In the genomic region with DNA sequence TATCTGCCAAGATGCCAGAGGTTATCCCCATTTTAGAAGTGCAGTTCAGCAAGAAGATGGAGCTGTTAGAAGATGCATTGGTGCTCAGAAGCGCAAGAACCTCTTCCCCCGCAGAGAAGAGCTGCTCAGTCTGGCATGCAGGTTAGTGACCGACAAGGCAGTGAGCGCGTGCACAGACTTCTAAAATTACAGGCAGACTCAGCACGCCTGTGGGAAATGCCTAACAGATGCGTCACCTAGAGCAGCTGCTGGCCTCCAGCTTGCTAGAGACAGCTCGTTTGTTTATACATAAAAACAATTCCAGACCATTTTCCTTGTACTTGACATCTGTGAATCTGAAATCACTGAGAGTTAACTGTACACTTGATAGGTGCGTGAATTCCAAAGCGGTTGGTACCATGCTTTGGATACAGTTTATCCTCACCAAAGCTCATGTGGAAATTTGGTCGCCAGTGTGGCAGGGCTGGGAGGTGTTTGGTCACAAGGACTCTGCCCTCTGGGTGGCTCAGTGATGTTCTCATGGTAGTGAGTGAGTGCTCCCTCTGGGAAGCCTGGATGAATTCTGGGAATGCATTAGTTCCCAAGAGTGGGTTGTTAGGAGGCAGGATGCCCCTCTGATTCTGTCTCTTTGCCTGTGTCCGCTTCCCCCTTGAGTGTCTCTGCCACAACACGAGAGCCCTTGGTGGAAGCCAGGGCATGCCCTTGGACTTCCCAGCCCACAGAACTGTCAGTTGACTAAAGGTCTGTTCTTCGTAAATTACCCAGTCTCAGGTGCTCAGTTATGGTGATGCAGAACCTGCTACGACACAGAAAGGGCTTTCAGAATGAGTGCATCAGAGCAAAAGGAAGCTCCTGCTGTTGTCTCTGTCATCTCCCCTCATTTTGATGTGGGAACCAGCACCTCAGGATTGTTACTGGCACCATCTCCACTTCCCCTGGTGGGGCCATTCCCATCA, we compare ENCODE assay signal across 8 cellular contexts. TPM values are rescaled to one million over a fixed set of nuclear protein-coding genes. Genes with fewer than 3 reads are reported as not detected.
DNase-seq lines count a peak whose midpoint lies in the region; ATAC-seq and TF ChIP-seq lines count a peak whose summit lies in the region.

No MANE protein-coding gene starts in this region.

- H3K4me3 Mint-ChIP-seq in activated CD8-positive, alpha-beta memory T cell treated with anti-CD3 and anti-CD28 coated beads, Interleukin-2, amount 10 ng/mL, durations not matched to agents 7 days and 5 days: no peak overlapping the region

- DNase-seq in DMS53 (lab: John Stamatoyannopoulos, UW) (peak; percentile 83), NCI-H226 (peak; percentile 66), epidermal melanocyte (ENCODE audit: insufficient read length, low spot score) (peak; percentile 79), omental fat pad (ENCODE audit: low spot score) (no peak), DMS79 treated with DMSO at 0.1 percent for 48 hours (lab: John Stamatoyannopoulos, UW) (no peak)
- DNase-seq in activated CD8-positive, alpha-beta memory T cell treated with anti-CD3 and anti-CD28 coated beads, Interleukin-2, amount 10 ng/mL, durations not matched to agents 7 days and 5 days: no peak

- CTCF ChIA-PET in activated CD8-positive, alpha-beta memory T cell treated with anti-CD3 and anti-CD28 coated beads, Interleukin-2, amount 10 ng/mL, durations not matched to agents 7 days and 5 days (lab: Charles Lee): interaction anchor here (1.1 to 1.4 kb wide), 4 partner anchors 14 to 188 kb away, joined by 3 to 4 read pairs (median 4); no protein-coding TSS in a partner anchor

- no peak for TF ChIP-seq CTCF in omental fat pad (IDR thresholded peaks at IDR 0.05)

- H3K9me3 Mint-ChIP-seq in activated CD8-positive, alpha-beta memory T cell treated with anti-CD3 and anti-CD28 coated beads, Interleukin-2, amount 10 ng/mL, durations not matched to agents 7 days and 5 days (ENCODE audit: low read depth): no peaks in the 10 kb centered on the region

- no peak overlapping the region for H3K27ac Mint-ChIP-seq in activated CD8-positive, alpha-beta memory T cell treated with anti-CD3 and anti-CD28 coated beads, Interleukin-2, amount 10 ng/mL, durations not matched to agents 7 days and 5 days

- H3K4me1 Mint-ChIP-seq in activated CD8-positive, alpha-beta memory T cell treated with anti-CD3 and anti-CD28 coated beads, Interleukin-2, amount 10 ng/mL, durations not matched to agents 7 days and 5 days: peaks cover 72% of the 10 kb centered on the region

- H3K36me3 Mint-ChIP-seq in activated CD8-positive, alpha-beta memory T cell treated with anti-CD3 and anti-CD28 coated beads, Interleukin-2, amount 10 ng/mL, durations not matched to agents 7 days and 5 days: peaks cover 59% of the 10 kb centered on the region

- no peaks in the 10 kb centered on the region for H3K27me3 Mint-ChIP-seq in activated CD8-positive, alpha-beta memory T cell treated with anti-CD3 and anti-CD28 coated beads, Interleukin-2, amount 10 ng/mL, durations not matched to agents 7 days and 5 days

- ATAC-seq in omental fat pad (ENCODE audit: low FRiP score) (peak; percentile 88), HG03039 (IDR thresholded peaks at IDR 0.05; ENCODE audit: unreplicated experiment) (no peak), GM19455 (IDR thresholded peaks at IDR 0.05; ENCODE audit: unreplicated experiment) (no peak)
- no peak for ATAC-seq in activated CD8-positive, alpha-beta memory T cell treated with anti-CD3 and anti-CD28 coated beads, Interleukin-2, amount 10 ng/mL, durations not matched to agents 7 days and 5 days

RNA-seq across cellular contexts. Expression of a gene that starts 24.4 kb away (rescaled TPM):
- total RNA-seq in omental fat pad: 10 to 100 TPM; 23.7 to 63.2 (median 31.2) TPM
- total RNA-seq in activated CD8-positive, alpha-beta memory T cell treated with anti-CD3 and anti-CD28 coated beads, Interleukin-2, amount 10 ng/mL, durations not matched to agents 7 days and 5 days: 10 to 100 TPM; 33.9 to 35.3 TPM

RNA-seq across cellular contexts. Expression of a gene that starts 24.5 kb away (rescaled TPM):
- 10 to 100 TPM; 22.7 to 33.9 (median 25.1) TPM for total RNA-seq in omental fat pad
- total RNA-seq in activated CD8-positive, alpha-beta memory T cell treated with anti-CD3 and anti-CD28 coated beads, Interleukin-2, amount 10 ng/mL, durations not matched to agents 7 days and 5 days: 10 to 100 TPM; 17.7 to 24.1 TPM

RNA-seq across cellular contexts. Expression of a gene that starts 55.9 kb away (rescaled TPM):
- total RNA-seq in omental fat pad: not detected
- not detected for total RNA-seq in activated CD8-positive, alpha-beta memory T cell treated with anti-CD3 and anti-CD28 coated beads, Interleukin-2, amount 10 ng/mL, durations not matched to agents 7 days and 5 days

Comparison
In these comparisons a context has a peak if more than half of its experiments do, and no peak if none do; other contexts are left out.
1. DNase-seq: peak in DMS53 (single experiment), NCI-H226 (single experiment) and epidermal melanocyte (single experiment); none in omental fat pad (single experiment), DMS79 treated with DMSO at 0.1 percent for 48 hours (single experiment) and activated CD8-positive, alpha-beta memory T cell treated with anti-CD3 and anti-CD28 coated beads, Interleukin-2, amount 10 ng/mL, durations not matched to agents 7 days and 5 days (single experiment).